ENCODE assay signal across 8 cellular contexts in the genomic region with DNA sequence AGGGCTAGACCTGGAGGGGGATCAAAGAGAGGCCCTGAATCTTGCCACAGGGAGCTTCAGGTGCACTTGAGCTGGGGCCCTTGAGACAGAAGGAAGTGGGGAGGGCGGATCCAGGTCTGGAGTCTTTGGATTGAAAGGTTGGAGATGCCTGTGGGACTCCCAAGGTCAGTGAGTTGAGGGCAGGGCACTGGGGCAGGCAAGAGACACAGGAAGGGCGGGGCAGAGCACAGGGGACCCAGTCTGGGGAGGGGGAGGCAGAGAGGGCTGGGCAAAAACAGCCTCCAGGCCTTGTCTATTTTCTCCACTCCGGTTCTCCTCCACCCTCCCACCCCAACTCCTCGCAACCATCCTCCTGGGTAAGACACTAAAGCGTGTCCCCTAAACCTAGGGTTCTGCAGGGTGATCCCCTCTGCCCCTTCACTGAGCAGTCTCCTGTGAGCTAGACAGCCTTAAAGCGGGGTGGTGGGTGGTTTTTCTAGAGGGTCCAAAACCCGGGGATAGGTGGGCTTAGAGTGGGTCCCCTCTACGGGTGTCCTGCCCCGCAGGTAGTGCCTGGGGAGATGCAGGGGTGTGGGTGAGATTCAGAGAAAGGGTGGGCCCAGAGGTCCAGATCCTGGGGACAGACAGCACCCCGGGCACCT. TPM values are rescaled to one million over a fixed set of nuclear protein-coding genes. Genes with fewer than 3 reads are reported as not detected.
A peak's percentile ranks its signal among the peaks of the same experiment; 100 is the strongest.
DNase-seq lines count a peak whose midpoint lies in the region; TF ChIP-seq lines count a peak whose summit lies in the region.

No MANE protein-coding gene starts in this region.

- intact Hi-C loops in A673 (cut with micrococcal nuclease; ENCODE audit: unreplicated experiment): no loop called here

- peaks cover 44% of the 10 kb centered on the region for H3K4me1 Mint-ChIP-seq in mesothelial cell of epicardium

- H3K27me3 Mint-ChIP-seq in mesothelial cell of epicardium (ENCODE audit: low read depth): peaks cover 3% of the 10 kb centered on the region

- POLR2A ChIA-PET in A673 (lab: Charles Lee; ENCODE audit: low non-redundant PET): no interaction called here

- H3K27ac ChIP-seq in A673 (ENCODE audit: low read depth, low read length, poor library complexity, severe bottlenecking): no peak overlapping the region

- peaks cover 8% of the 10 kb centered on the region for H3K9me3 ChIP-seq in A673 (ENCODE audit: low read depth, low read length, poor library complexity, severe bottlenecking)

- DNase-seq in A673 (ENCODE audit: low spot score): no peak
- no peak for DNase-seq in cardiac fibroblast (ENCODE audit: low read depth in 2 of 2)
- DNase-seq in mesothelial cell of epicardium (ENCODE audit: low spot score in 2 of 2, unreplicated experiment in 2 of 2): no peak
- DNase-seq in putamen (ENCODE audit: low spot score): no peak
- DNase-seq in NCI-H345 treated with DMSO at 0.1 percent for 48 hours (lab: John Stamatoyannopoulos, UW; ENCODE audit: unreplicated experiment): no peak
- no peak for DNase-seq in epidermal melanocyte (ENCODE audit: insufficient read length, low spot score)
- DNase-seq in activated CD4-positive, CD25-positive, alpha-beta regulatory T cell treated with anti-CD3 and anti-CD28 coated beads, Interleukin-2, amount 50 U/mL, for 72 hours: no peak

- no TSS peak for BruUV-seq in A673 (replicated peaks; lab: Mats Ljungman, UMichigan)

- H3K4me3 Mint-ChIP-seq in mesothelial cell of epicardium: peak overlapping the region; percentile 75

- no peak for TF ChIP-seq RAD21 in Ishikawa (IDR thresholded peaks at IDR 0.05; ENCODE audit: low read depth)

- H3K4me3 ChIP-seq in A673 (ENCODE audit: low read depth, low read length, poor library complexity, severe bottlenecking) (peak overlapping the region; percentile 43), cardiac fibroblast (replicated peaks in 1 of 2; ENCODE audit: low read depth in 2 of 2, low read length in 2 of 2) (peak overlapping the region; percentile 35 to 61)

- no peak for TF ChIP-seq CTCF in A673 (conservative IDR thresholded peaks at IDR 0.05; ENCODE audit: low read depth, low read length)
- no peak for TF ChIP-seq CTCF in cardiac fibroblast (IDR thresholded peaks at IDR 0.05; ENCODE audit: low read depth, low read length)
- no peak for TF ChIP-seq CTCF in mesothelial cell of epicardium (IDR thresholded peaks at IDR 0.05; ENCODE audit: unreplicated experiment)

- H3K27ac Mint-ChIP-seq in mesothelial cell of epicardium: peak overlapping the region; percentile 42

- H3K9me3 Mint-ChIP-seq in mesothelial cell of epicardium: peaks cover 12% of the 10 kb centered on the region

- H3K36me3 Mint-ChIP-seq in mesothelial cell of epicardium: no peaks in the 10 kb centered on the region

- H3K36me3 ChIP-seq in A673 (ENCODE audit: insufficient read depth, low read length, poor library complexity, severe bottlenecking): no peaks in the 10 kb centered on the region

- H3K27me3 ChIP-seq in A673 (replicated peaks; ENCODE audit: insufficient read depth, low read depth, low read length, poor library complexity): no peaks in the 10 kb centered on the region

- H3K4me1 ChIP-seq in A673 (ENCODE audit: insufficient read depth, low read length, poor library complexity, severe bottlenecking): peaks cover 34% of the 10 kb centered on the region

- no peak for TF ChIP-seq EP300 in Ishikawa (IDR thresholded peaks at IDR 0.05; ENCODE audit: borderline replicate concordance)

- CTCF ChIA-PET in A673 (lab: Charles Lee): no interaction called here

TF ChIP-seq in Ishikawa, 13 proteins besides CTCF, POLR2A, EP300 and RAD21:
- no peak for TF ChIP-seq TEAD4 (IDR thresholded peaks at IDR 0.05)
- 0 out of 2 replicates have a peak, but pooled peaks have one; percentile 10 for TF ChIP-seq ZBTB7A (IDR thresholded peaks at IDR 0.05; ENCODE audit: low read depth)
- TF ChIP-seq, protein P1, sequence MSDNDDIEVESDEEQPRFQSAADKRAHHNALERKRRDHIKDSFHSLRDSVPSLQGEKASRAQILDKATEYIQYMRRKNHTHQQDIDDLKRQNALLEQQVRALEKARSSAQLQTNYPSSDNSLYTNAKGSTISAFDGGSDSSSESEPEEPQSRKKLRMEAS (IDR thresholded peaks at IDR 0.05): no peak

RNA-seq across cellular contexts. Expression of gene CELSR1, which starts 38.6 kb away (rescaled TPM):
- total RNA-seq in A673 (2021) (2.3 and 3.5 TPM in 2 replicates), mesothelial cell of epicardium (17.8 to 18.8 TPM (median 18.4 TPM) in 3 replicates)

RNA-seq across cellular contexts. Expression of gene GRAMD4, which starts 44.2 kb away (rescaled TPM):
- total RNA-seq in A673 (2021) (18.4 and 21.3 TPM in 2 replicates), mesothelial cell of epicardium (58.3 to 63.0 TPM (median 60.5 TPM) in 3 replicates)
